Comparison of ENCODE assay signal across 18 cellular contexts in genomic region chr21:42049578-42050430, GRCh38. TPM values are rescaled to one million over a fixed set of nuclear protein-coding genes. Genes with fewer than 3 reads are reported as not detected.
"Had no signal": no experiment of that assay in that cellular context is flagged by ENCODE, and none has a peak within 500 bp of the region (broad histone marks: within the 10 kb centered on the region; RNA-seq: fewer than 3 reads in every experiment).

No MANE protein-coding gene starts in this region.

- H3K4me1 ChIP-seq: prostate gland had no signal

- DNase-seq: activated CD4-positive, alpha-beta memory T cell treated with anti-CD3 and anti-CD28 coated beads for 36 hours; activated gamma-delta T cell treated with Interleukin-2 at 50 U/mL for 16 hours; activated naive CD8-positive, alpha-beta T cell treated with anti-CD3 and anti-CD28 coated beads, Interleukin-2, amount 10 ng/mL, durations not matched to agents 7 days and 5 days; activated T-cell treated with anti-CD3 and anti-CD28 coated beads, Interleukin-2, amount 50 U/mL, for 48 hours; cortex of kidney; effector CD4-positive, alpha-beta T cell; hypothalamus; kidney; left ventricle myocardium inferior; natural killer cell; nucleus accumbens had no signal

- H3K9me3 Mint-ChIP-seq: activated CD4-positive, alpha-beta memory T cell treated with anti-CD3 and anti-CD28 coated beads for 36 hours; activated naive CD8-positive, alpha-beta T cell treated with anti-CD3 and anti-CD28 coated beads, Interleukin-2, amount 10 ng/mL, durations not matched to agents 7 days and 5 days; memory B cell; natural killer cell had no signal

- H3K4me2 ChIP-seq: smooth muscle cell had no signal

- H3K27ac ChIP-seq: esophagus muscularis mucosa, left ventricle myocardium inferior, prostate gland had no signal

- H3K9me3 ChIP-seq: esophagus muscularis mucosa, left ventricle myocardium inferior, prostate gland had no signal

- H3K4me3 Mint-ChIP-seq: activated CD4-positive, alpha-beta memory T cell treated with anti-CD3 and anti-CD28 coated beads for 36 hours; activated naive CD8-positive, alpha-beta T cell treated with anti-CD3 and anti-CD28 coated beads, Interleukin-2, amount 10 ng/mL, durations not matched to agents 7 days and 5 days; memory B cell; natural killer cell had no signal

- H3K36me3 Mint-ChIP-seq: activated CD4-positive, alpha-beta memory T cell treated with anti-CD3 and anti-CD28 coated beads for 36 hours; activated naive CD8-positive, alpha-beta T cell treated with anti-CD3 and anti-CD28 coated beads, Interleukin-2, amount 10 ng/mL, durations not matched to agents 7 days and 5 days; memory B cell; natural killer cell had no signal

- H3K36me3 ChIP-seq: esophagus muscularis mucosa, left ventricle myocardium inferior, prostate gland had no signal

- ATAC-seq: natural killer cell, right cardiac atrium had no signal

- H3K27me3 Mint-ChIP-seq: activated CD4-positive, alpha-beta memory T cell treated with anti-CD3 and anti-CD28 coated beads for 36 hours; memory B cell had no signal

- H3K27me3 ChIP-seq: esophagus muscularis mucosa had no signal

- H3K4me3 ChIP-seq: esophagus muscularis mucosa, left ventricle myocardium inferior, prostate gland, smooth muscle cell had no signal

- H3K27ac Mint-ChIP-seq: activated CD4-positive, alpha-beta memory T cell treated with anti-CD3 and anti-CD28 coated beads for 36 hours; activated naive CD8-positive, alpha-beta T cell treated with anti-CD3 and anti-CD28 coated beads, Interleukin-2, amount 10 ng/mL, durations not matched to agents 7 days and 5 days; memory B cell had no signal

RNA-seq across cellular contexts. Expression of gene UMODL1, which starts 21.3 kb away (rescaled TPM):
- total RNA-seq: activated CD4-positive, alpha-beta memory T cell treated with anti-CD3 and anti-CD28 coated beads for 36 hours; kidney; mucosa of gallbladder; right cardiac atrium; smooth muscle cell; urinary bladder had no signal
